Comparison of ENCODE assay signal across 9 cellular contexts in the genomic region with DNA sequence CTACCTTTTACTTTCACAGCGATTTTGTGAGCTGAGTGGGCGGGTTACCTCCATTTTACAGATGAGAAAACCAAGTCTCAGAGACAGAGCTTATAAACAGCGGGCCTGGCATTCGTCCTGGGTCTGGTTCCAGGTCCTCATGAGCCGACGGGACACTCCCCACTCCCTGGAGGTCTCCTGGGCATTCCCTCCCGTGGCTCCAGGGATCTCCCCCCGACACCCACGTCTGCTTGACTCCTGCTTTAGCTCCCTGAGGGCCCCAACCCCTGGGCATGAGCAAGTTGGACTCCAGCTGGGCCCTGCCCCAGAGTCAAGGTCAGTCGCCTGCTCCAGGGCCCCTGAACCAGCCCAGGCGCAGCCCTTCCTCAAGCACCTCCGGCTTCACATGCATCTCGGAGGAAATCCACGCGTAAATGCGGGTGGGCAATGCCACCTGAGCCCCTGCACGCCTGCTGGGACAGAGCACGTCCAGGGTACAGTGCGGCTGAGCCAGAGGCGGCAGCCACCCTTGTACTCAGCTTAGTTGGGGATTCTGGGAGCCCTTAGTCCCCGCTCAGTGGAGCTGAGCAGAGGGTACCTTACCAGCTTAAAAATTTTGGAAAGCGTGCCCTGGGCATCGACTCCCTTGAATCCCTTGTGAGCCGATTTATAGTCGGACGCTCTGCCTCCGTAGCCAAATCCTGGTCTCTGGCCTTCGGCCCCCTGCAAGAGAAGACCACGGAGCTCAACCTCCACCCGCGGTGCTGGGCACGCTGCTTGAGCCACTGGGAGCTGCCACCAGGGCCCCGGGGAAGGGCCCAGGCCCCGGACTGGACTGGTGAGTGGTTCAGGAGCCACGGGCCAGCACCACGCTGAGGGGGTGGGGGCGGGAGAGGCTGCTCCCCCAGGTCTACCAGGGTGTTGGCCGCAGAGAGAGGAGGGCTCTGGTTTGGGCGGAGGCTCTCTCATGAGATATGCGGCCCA.
"Had no signal": no experiment of that assay in that cellular context is flagged by ENCODE, and none has a peak within 500 bp of the region (broad histone marks: within the 10 kb centered on the region; RNA-seq: fewer than 3 reads in every experiment).

No MANE protein-coding gene starts in this region.

- H3K4me3 Mint-ChIP-seq: activated CD4-positive, alpha-beta T cell treated with anti-CD3 and anti-CD28 coated beads, Interleukin-2, amount 10 ng/mL, durations not matched to agents 7 days and 5 days; activated naive CD8-positive, alpha-beta T cell treated with anti-CD3 and anti-CD28 coated beads, Interleukin-2, amount 50 U/mL, for 24 hours; effector memory CD8-positive, alpha-beta T cell; nephron progenitor cell had no signal

- DNase-seq: activated CD4-positive, alpha-beta T cell treated with anti-CD3 and anti-CD28 coated beads, Interleukin-2, amount 10 ng/mL, durations not matched to agents 7 days and 5 days; activated CD4-positive, CD25-positive, alpha-beta regulatory T cell; activated naive CD4-positive, alpha-beta T cell treated with Interleukin-2 at 50 U/mL for 16 hours; activated naive CD8-positive, alpha-beta T cell treated with anti-CD3 and anti-CD28 coated beads, Interleukin-2, amount 50 U/mL, for 24 hours; effector memory CD8-positive, alpha-beta T cell; mammary epithelial cell; nephron progenitor cell; SIG-M5; transverse colon had no signal

- H3K9me3 Mint-ChIP-seq: activated CD4-positive, alpha-beta T cell treated with anti-CD3 and anti-CD28 coated beads, Interleukin-2, amount 10 ng/mL, durations not matched to agents 7 days and 5 days; activated naive CD8-positive, alpha-beta T cell treated with anti-CD3 and anti-CD28 coated beads, Interleukin-2, amount 50 U/mL, for 24 hours; effector memory CD8-positive, alpha-beta T cell; nephron progenitor cell had no signal

- H3K27ac Mint-ChIP-seq: activated CD4-positive, alpha-beta T cell treated with anti-CD3 and anti-CD28 coated beads, Interleukin-2, amount 10 ng/mL, durations not matched to agents 7 days and 5 days; activated naive CD8-positive, alpha-beta T cell treated with anti-CD3 and anti-CD28 coated beads, Interleukin-2, amount 50 U/mL, for 24 hours; effector memory CD8-positive, alpha-beta T cell; nephron progenitor cell had no signal

- H3K27me3 Mint-ChIP-seq: activated CD4-positive, alpha-beta T cell treated with anti-CD3 and anti-CD28 coated beads, Interleukin-2, amount 10 ng/mL, durations not matched to agents 7 days and 5 days; activated naive CD8-positive, alpha-beta T cell treated with anti-CD3 and anti-CD28 coated beads, Interleukin-2, amount 50 U/mL, for 24 hours; effector memory CD8-positive, alpha-beta T cell had no signal
